18 cellular contexts compared by ENCODE assay signal in the genomic region with DNA sequence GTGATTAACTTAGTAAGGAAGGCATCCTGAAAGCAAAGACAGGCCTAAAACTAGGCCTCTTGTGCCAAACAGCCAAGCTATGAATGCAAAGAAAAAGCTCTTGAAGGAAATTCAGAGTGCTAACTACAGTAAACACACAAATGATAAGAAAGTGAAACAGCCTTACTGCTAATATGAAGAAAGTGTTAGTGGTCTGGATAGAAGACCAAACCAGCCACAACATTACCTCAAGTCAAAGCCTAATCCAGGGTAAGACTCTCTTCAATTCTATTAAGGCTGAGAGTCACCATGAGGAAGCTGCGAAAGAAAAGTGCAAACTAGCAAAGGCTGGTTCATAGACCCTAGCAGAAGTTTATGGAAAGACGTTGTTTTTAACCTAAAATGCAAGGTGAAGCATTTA.
DNase-seq lines count a peak whose midpoint lies in the region; ATAC-seq and TF ChIP-seq lines count a peak whose summit lies in the region.
"Had no signal": no experiment of that assay in that cellular context is flagged by ENCODE, and none has a peak within 500 bp of the region (broad histone marks: within the 10 kb centered on the region; RNA-seq: fewer than 3 reads in every experiment).

No MANE protein-coding gene starts in this region.

- H3K4me3 Mint-ChIP-seq in activated naive CD8-positive, alpha-beta T cell treated with anti-CD3 and anti-CD28 coated beads, Interleukin-2, amount 10 ng/mL, durations not matched to agents 7 days and 5 days = no peak overlapping the region
- H3K4me3 Mint-ChIP-seq in activated naive CD8-positive, alpha-beta T cell treated with anti-CD3 and anti-CD28 coated beads for 36 hours = no peak overlapping the region
- no peak overlapping the region for H3K4me3 Mint-ChIP-seq in chondrocyte (ENCODE audit: unreplicated experiment)
- H3K4me3 Mint-ChIP-seq: activated naive CD8-positive, alpha-beta T cell; CD4-positive, CD25-positive, alpha-beta regulatory T cell; T-cell; type B pancreatic cell had no signal

- H3K36me3 Mint-ChIP-seq in activated naive CD8-positive, alpha-beta T cell treated with anti-CD3 and anti-CD28 coated beads, Interleukin-2, amount 10 ng/mL, durations not matched to agents 7 days and 5 days = peaks cover 9% of the 10 kb centered on the region
- peaks cover 8% of the 10 kb centered on the region for H3K36me3 Mint-ChIP-seq in activated naive CD8-positive, alpha-beta T cell treated with anti-CD3 and anti-CD28 coated beads for 36 hours
- H3K36me3 Mint-ChIP-seq in chondrocyte (ENCODE audit: low read depth) = peaks cover 5% of the 10 kb centered on the region

- peaks cover 18% of the 10 kb centered on the region for H3K4me1 Mint-ChIP-seq in activated naive CD8-positive, alpha-beta T cell treated with anti-CD3 and anti-CD28 coated beads, Interleukin-2, amount 10 ng/mL, durations not matched to agents 7 days and 5 days
- peaks cover 6% of the 10 kb centered on the region for H3K4me1 Mint-ChIP-seq in activated naive CD8-positive, alpha-beta T cell treated with anti-CD3 and anti-CD28 coated beads for 36 hours
- no peaks in the 10 kb centered on the region for H3K4me1 Mint-ChIP-seq in chondrocyte (ENCODE audit: low read depth)
- H3K4me1 Mint-ChIP-seq: T-cell had no signal

- H3K27me3 Mint-ChIP-seq in activated naive CD8-positive, alpha-beta T cell treated with anti-CD3 and anti-CD28 coated beads, Interleukin-2, amount 10 ng/mL, durations not matched to agents 7 days and 5 days = no peaks in the 10 kb centered on the region
- no peaks in the 10 kb centered on the region for H3K27me3 Mint-ChIP-seq in activated naive CD8-positive, alpha-beta T cell treated with anti-CD3 and anti-CD28 coated beads for 36 hours
- no peaks in the 10 kb centered on the region for H3K27me3 Mint-ChIP-seq in chondrocyte (ENCODE audit: low read depth)
- H3K27me3 Mint-ChIP-seq: activated naive CD8-positive, alpha-beta T cell; CD4-positive, CD25-positive, alpha-beta regulatory T cell; T-cell; type B pancreatic cell had no signal

- no peak for TF ChIP-seq POLR2A in body of pancreas (IDR thresholded peaks at IDR 0.05)

- peak overlapping the region; percentile 25 for H3K27ac Mint-ChIP-seq in activated naive CD8-positive, alpha-beta T cell treated with anti-CD3 and anti-CD28 coated beads, Interleukin-2, amount 10 ng/mL, durations not matched to agents 7 days and 5 days
- no peak overlapping the region for H3K27ac Mint-ChIP-seq in activated naive CD8-positive, alpha-beta T cell treated with anti-CD3 and anti-CD28 coated beads for 36 hours
- no peak overlapping the region for H3K27ac Mint-ChIP-seq in chondrocyte (ENCODE audit: unreplicated experiment)
- H3K27ac Mint-ChIP-seq: activated naive CD8-positive, alpha-beta T cell; CD4-positive, CD25-positive, alpha-beta regulatory T cell; T-cell; type B pancreatic cell had no signal

- H3K4me3 ChIP-seq in body of pancreas = no peak overlapping the region
- H3K4me3 ChIP-seq: sigmoid colon had no signal

- H3K9me3 ChIP-seq in body of pancreas = no peaks in the 10 kb centered on the region
- H3K9me3 ChIP-seq: sigmoid colon had no signal

- DNase-seq in activated naive CD8-positive, alpha-beta T cell treated with anti-CD3 and anti-CD28 coated beads, Interleukin-2, amount 10 ng/mL, durations not matched to agents 7 days and 5 days = no peak
- no peak for DNase-seq in activated naive CD8-positive, alpha-beta T cell treated with anti-CD3 and anti-CD28 coated beads for 36 hours
- no peak for DNase-seq in body of pancreas
- no peak for DNase-seq in NCI-H187 (lab: John Stamatoyannopoulos, UW)
- no peak for DNase-seq in chondrocyte (ENCODE audit: low spot score)
- DNase-seq: caudate nucleus; CD4-positive, CD25-positive, alpha-beta regulatory T cell; foreskin fibroblast; NCI-H774; RPMI8226; sigmoid colon; stimulated activated CD4-positive, alpha-beta T cell treated with anti-CD3 and anti-CD28 coated beads, Interleukin-4, amount 100 ng/mL, for 24 hours; T-cell had no signal

- H3K4me1 ChIP-seq in body of pancreas = no peaks in the 10 kb centered on the region
- H3K4me1 ChIP-seq: sigmoid colon had no signal

- TF ChIP-seq CTCF in body of pancreas (IDR thresholded peaks at IDR 0.05) (no peak), chondrocyte (IDR thresholded peaks at IDR 0.05) (no peak)

- no peaks in the 10 kb centered on the region for H3K27me3 ChIP-seq in body of pancreas
- H3K27me3 ChIP-seq: sigmoid colon had no signal

- no peak overlapping the region for H3K27ac ChIP-seq in body of pancreas
- H3K27ac ChIP-seq: sigmoid colon had no signal

- peak; percentile 71 for ATAC-seq in activated naive CD8-positive, alpha-beta T cell treated with anti-CD3 and anti-CD28 coated beads, Interleukin-2, amount 10 ng/mL, durations not matched to agents 7 days and 5 days (ENCODE audit: low read depth)
- peak; percentile 56 for ATAC-seq in GM21717 (IDR thresholded peaks at IDR 0.05; ENCODE audit: unreplicated experiment)
- ATAC-seq in HG03139 (IDR thresholded peaks at IDR 0.05; ENCODE audit: unreplicated experiment) = peak; percentile 68
- no peak for ATAC-seq in HG03039 (IDR thresholded peaks at IDR 0.05; ENCODE audit: unreplicated experiment)
- no peak for ATAC-seq in body of pancreas
- ATAC-seq: T-cell had no signal

- WGBS in body of pancreas, 2 donors = 92 to 94% methylated on average over 2 of the region's 2 CpGs

- H3K9me3 Mint-ChIP-seq in activated naive CD8-positive, alpha-beta T cell treated with anti-CD3 and anti-CD28 coated beads, Interleukin-2, amount 10 ng/mL, durations not matched to agents 7 days and 5 days = no peaks in the 10 kb centered on the region
- no peaks in the 10 kb centered on the region for H3K9me3 Mint-ChIP-seq in activated naive CD8-positive, alpha-beta T cell treated with anti-CD3 and anti-CD28 coated beads for 36 hours
- peaks cover 7% of the 10 kb centered on the region for H3K9me3 Mint-ChIP-seq in chondrocyte (ENCODE audit: low read depth)
- H3K9me3 Mint-ChIP-seq: CD4-positive, CD25-positive, alpha-beta regulatory T cell; T-cell; type B pancreatic cell had no signal

- intact Hi-C loops in body of pancreas (cut with DNase I) = no loop called here

- H3K36me3 ChIP-seq in body of pancreas (replicated peaks in 1 of 2; ENCODE audit: insufficient read depth in 1 of 2, low read depth in 2 of 2) = no peaks in the 10 kb centered on the region
- H3K36me3 ChIP-seq: sigmoid colon had no signal

- POLR2A ChIA-PET in activated naive CD8-positive, alpha-beta T cell treated with anti-CD3 and anti-CD28 coated beads, Interleukin-2, amount 10 ng/mL, durations not matched to agents 7 days and 5 days (lab: Charles Lee) = interaction anchor here (1.3 kb wide), 1 partner anchor 67 kb away, joined by 5 read pairs; the partner anchor contains the start of gene CISD1

Comparison
In these comparisons a context has a peak if more than half of its experiments do, and no peak if none do; other contexts are left out.
1. ATAC-seq: peak in activated naive CD8-positive, alpha-beta T cell treated with anti-CD3 and anti-CD28 coated beads, Interleukin-2, amount 10 ng/mL, durations not matched to agents 7 days and 5 days (single experiment), GM21717 (single experiment) and HG03139 (single experiment); none in HG03039 (single experiment) and body of pancreas (single experiment).